In the genomic region with DNA sequence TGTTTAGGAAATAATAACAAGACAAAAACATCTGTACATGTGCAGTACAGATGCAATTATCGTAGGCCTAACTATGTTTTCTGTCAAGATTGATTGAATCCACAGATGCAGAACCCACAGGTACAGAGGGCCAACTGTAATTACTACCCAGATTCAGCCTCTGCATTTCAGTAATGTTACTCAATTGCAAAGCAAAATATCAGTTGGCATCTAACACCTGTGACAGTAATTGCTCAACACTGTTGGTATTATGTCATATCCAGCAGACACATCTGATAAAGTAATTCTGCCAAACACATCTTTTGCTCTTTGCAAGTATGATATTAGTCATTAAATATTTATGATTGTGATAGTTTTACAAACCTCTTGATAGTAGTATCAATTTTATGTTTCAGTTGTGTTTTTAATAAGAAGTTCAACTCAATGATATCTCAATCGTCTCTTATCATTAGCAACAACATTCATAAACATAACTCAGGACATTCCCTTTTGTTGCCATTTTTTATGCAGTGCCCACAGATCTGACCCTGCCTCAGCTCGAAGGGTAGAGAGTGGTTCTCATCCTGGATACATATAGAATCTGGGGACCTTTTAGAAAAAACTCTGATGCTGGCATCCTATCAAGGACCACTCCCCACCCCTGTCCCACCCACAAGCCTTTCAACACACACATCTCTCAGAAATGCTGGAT, we compare ENCODE assay signal across 25 cellular contexts.
DNase-seq lines count a peak whose midpoint lies in the region; ATAC-seq and TF ChIP-seq lines count a peak whose summit lies in the region.
"Had no signal": no experiment of that assay in that cellular context is flagged by ENCODE, and none has a peak within 500 bp of the region (broad histone marks: within the 10 kb centered on the region; RNA-seq: fewer than 3 reads in every experiment).

No MANE protein-coding gene starts in this region.

- H3K27me3 ChIP-seq in spleen (replicated peaks in 1 of 7), result no peaks in the 10 kb centered on the region
- H3K27me3 ChIP-seq: BLaER1, foreskin keratinocyte, neutrophil, sigmoid colon, testis had no signal

- peaks cover 39% of the 10 kb centered on the region for H3K36me3 Mint-ChIP-seq in activated T-cell treated with anti-CD3 and anti-CD28 coated beads, Interleukin-2, amount 50 U/mL, for 4 hours (ENCODE audit: insufficient read depth)

- TF ChIP-seq POLR2A in spleen (IDR thresholded peaks at IDR 0.05), result no peak

- peaks cover 0 to 97% (median 36%) of the 10 kb centered on the region in 6 donors for H3K36me3 ChIP-seq in spleen
- no peaks in the 10 kb centered on the region for H3K36me3 ChIP-seq in mucosa of descending colon (ENCODE audit: low read depth)

- H3K9me3 Mint-ChIP-seq in activated T-cell treated with anti-CD3 and anti-CD28 coated beads, Interleukin-2, amount 50 U/mL, for 4 hours, result no peaks in the 10 kb centered on the region
- H3K9me3 Mint-ChIP-seq: activated naive CD4-positive, alpha-beta T cell treated with anti-CD3 and anti-CD28 coated beads, Interleukin-2, amount 50 U/mL, for 24 hours; GM23338 had no signal

- H3K4me3 ChIP-seq in spleen, result no peak overlapping the region
- H3K4me3 ChIP-seq in mucosa of descending colon, result no peak overlapping the region
- H3K4me3 ChIP-seq: BLaER1, GM23338, prostate gland, sigmoid colon, testis had no signal

- DNase-seq in activated T-cell treated with anti-CD3 and anti-CD28 coated beads, Interleukin-2, amount 50 U/mL, for 4 hours, result no peak
- DNase-seq in activated T-cell treated with anti-CD3 and anti-CD28 coated beads, Interleukin-2, amount 50 U/mL, for 1 hour, result no peak
- DNase-seq in GF-D8 (lab: John Stamatoyannopoulos, UW), result peak; percentile 32
- DNase-seq in SK-N-DZ (ENCODE audit: low spot score), result peak; percentile 43
- DNase-seq in left lobe of liver (ENCODE audit: low spot score), result no peak
- DNase-seq in spleen, result no peak
- no peak for DNase-seq in mucosa of descending colon
- DNase-seq: ACHN; left cardiac atrium; NCI-H1105; NCI-H187 treated with DMSO at 0.1 percent for 48 hours; NCI-H526; SIG-M5; sigmoid colon; stimulated activated CD4-positive, alpha-beta T cell treated with anti-CD3 and anti-CD28 coated beads, Interleukin-15, amount 100 ng/mL, for 24 hours; stimulated activated naive CD4-positive, alpha-beta T cell; testis had no signal

- WGBS in spleen, 5 donors, result 75 to 88% (median 81%) methylated on average over 3 of the region's 3 CpGs

- H3K4me1 Mint-ChIP-seq in activated T-cell treated with anti-CD3 and anti-CD28 coated beads, Interleukin-2, amount 50 U/mL, for 4 hours (ENCODE audit: low read depth), result peaks cover 32% of the 10 kb centered on the region

- H3K27ac ChIP-seq in spleen, result no peak overlapping the region
- H3K27ac ChIP-seq: BLaER1, foreskin keratinocyte, neutrophil, prostate gland, sigmoid colon, testis had no signal

- H3K9me3 ChIP-seq in spleen, result no peaks in the 10 kb centered on the region
- no peaks in the 10 kb centered on the region for H3K9me3 ChIP-seq in mucosa of descending colon
- H3K9me3 ChIP-seq: BLaER1, neutrophil, prostate gland, sigmoid colon, testis had no signal

- TF ChIP-seq CTCF in spleen (IDR thresholded peaks at IDR 0.05 in 8 of 11, conservative IDR thresholded peaks at IDR 0.05 in 3 of 11), result no peak
- TF ChIP-seq CTCF in mucosa of descending colon (IDR thresholded peaks at IDR 0.05), result no peak

- H3K27me3 Mint-ChIP-seq in activated T-cell treated with anti-CD3 and anti-CD28 coated beads, Interleukin-2, amount 50 U/mL, for 4 hours (ENCODE audit: low read depth), result no peaks in the 10 kb centered on the region
- H3K27me3 Mint-ChIP-seq: activated naive CD4-positive, alpha-beta T cell treated with anti-CD3 and anti-CD28 coated beads, Interleukin-2, amount 50 U/mL, for 24 hours had no signal

- peaks cover 0 to 21% (median 5%) of the 10 kb centered on the region in 6 donors for H3K4me1 ChIP-seq in spleen
- H3K4me1 ChIP-seq in mucosa of descending colon (ENCODE audit: low read depth), result no peaks in the 10 kb centered on the region
- H3K4me1 ChIP-seq: BLaER1, foreskin keratinocyte, prostate gland, sigmoid colon, testis had no signal

- intact Hi-C loops in spleen (cut with DNase I; ENCODE audit: low total_unique reads) (no loop called here), mucosa of descending colon (cut with DNase I, micrococcal nuclease) (no loop called here)

- H3K4me3 Mint-ChIP-seq in activated T-cell treated with anti-CD3 and anti-CD28 coated beads, Interleukin-2, amount 50 U/mL, for 4 hours, result no peak overlapping the region
- H3K4me3 Mint-ChIP-seq: activated naive CD4-positive, alpha-beta T cell treated with anti-CD3 and anti-CD28 coated beads, Interleukin-2, amount 50 U/mL, for 24 hours; GM23338 had no signal

- ATAC-seq in activated T-cell treated with anti-CD3 and anti-CD28 coated beads, Interleukin-2, amount 50 U/mL, for 4 hours, result peak; percentile 59 to 72
- ATAC-seq in left lobe of liver (peak; percentile 67), mucosa of descending colon (no peak), HG03135 (IDR thresholded peaks at IDR 0.05; ENCODE audit: unreplicated experiment) (no peak)
- ATAC-seq: esophagus mucosa, foreskin keratinocyte, GM23338, left cardiac atrium had no signal

Comparison
In these comparisons a context has a peak if more than half of its experiments do, and no peak if none do; other contexts are left out.
1. ATAC-seq: peak in activated T-cell treated with anti-CD3 and anti-CD28 coated beads, Interleukin-2, amount 50 U/mL, for 4 hours (2 of 2) and left lobe of liver (single experiment); none in mucosa of descending colon (single experiment) and HG03135 (single experiment).
2. DNase-seq: peak in GF-D8 (single experiment) and SK-N-DZ (single experiment); none in activated T-cell treated with anti-CD3 and anti-CD28 coated beads, Interleukin-2, amount 50 U/mL, for 4 hours (single experiment), activated T-cell treated with anti-CD3 and anti-CD28 coated beads, Interleukin-2, amount 50 U/mL, for 1 hour (single experiment), left lobe of liver (single experiment), spleen (single experiment) and mucosa of descending colon (0 of 3).